In the genomic region with DNA sequence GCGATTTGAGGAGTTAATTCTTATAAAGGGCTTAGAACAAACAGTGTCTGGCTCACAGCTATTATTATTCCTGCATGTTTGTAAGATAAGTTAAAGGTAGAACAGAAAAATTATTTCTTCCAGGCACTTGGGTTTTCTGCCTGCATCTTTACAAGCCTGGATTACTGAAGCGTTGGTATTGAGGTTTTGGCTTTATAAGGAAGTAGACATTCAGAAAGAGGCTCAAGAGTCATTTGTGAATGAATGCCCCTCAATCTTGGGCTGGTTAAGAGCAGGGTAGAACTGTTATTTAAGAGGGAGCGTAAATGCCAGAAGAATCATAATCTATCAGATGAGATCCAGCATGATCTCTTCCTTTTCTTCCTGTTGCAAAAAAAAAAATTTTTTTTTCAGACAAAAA, we compare ENCODE assay signal across 1 cellular context.
TF ChIP-seq lines count a peak whose summit lies in the region.

No MANE protein-coding gene starts in this region.

TF ChIP-seq in HepG2, 621 proteins besides CTCF, POLR2A, EP300 and RAD21 (continued from another document):
- TF ChIP-seq ZNF281 (CRISPR knock-in tag; IDR thresholded peaks at IDR 0.05; ENCODE audit: borderline replicate concordance) (no peak), NR2C2 (CRISPR knock-in tag; IDR thresholded peaks at IDR 0.05; ENCODE audit: borderline replicate concordance) (no peak), HMG20B (CRISPR knock-in tag; conservative IDR thresholded peaks at IDR 0.05) (no peak), ZNF747 (CRISPR knock-in tag; IDR thresholded peaks at IDR 0.05; ENCODE audit: borderline replicate concordance) (no peak), GPBP1L1 (CRISPR knock-in tag; IDR thresholded peaks at IDR 0.05) (no peak), ISX (CRISPR knock-in tag; conservative IDR thresholded peaks at IDR 0.05) (no peak), EZH2 (conservative IDR thresholded peaks at IDR 0.05; ENCODE audit: low read depth, low read length) (no peak)
